ENCODE assay signal across 1 cellular context in the genomic region with DNA sequence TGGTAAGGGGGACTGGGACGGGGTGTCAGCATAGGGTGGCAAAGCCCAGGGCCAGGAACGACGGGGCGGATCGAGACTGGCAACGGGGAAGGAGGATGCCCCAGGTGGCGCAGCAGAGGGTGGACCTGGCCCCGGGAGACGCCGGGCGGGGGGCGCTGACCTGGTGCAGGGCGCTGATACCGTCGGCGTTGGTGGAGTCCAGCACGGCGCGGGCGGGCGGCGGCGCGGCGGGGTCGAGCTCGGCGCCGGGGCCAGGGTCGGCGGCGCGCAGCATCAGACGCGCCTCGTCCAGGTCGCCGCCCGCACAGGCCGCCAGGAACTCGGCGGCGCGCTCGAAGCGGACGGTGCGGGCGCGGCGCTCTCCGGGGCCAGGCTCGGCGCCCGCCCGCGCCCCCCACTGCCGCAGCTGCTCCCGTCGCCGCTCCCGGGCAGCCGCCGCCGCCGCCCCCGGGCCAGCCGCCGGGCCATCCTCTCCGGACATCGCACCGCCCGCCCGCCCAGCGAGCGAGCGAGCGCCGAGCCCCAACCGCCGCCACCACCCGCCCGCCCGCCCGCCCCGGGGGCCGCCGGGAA.
TF ChIP-seq lines count a peak whose summit lies in the region.

No MANE protein-coding gene starts in this region.

TF ChIP-seq in GM23338, 12 proteins besides CTCF, POLR2A, EP300 and RAD21 (continued from another document):
- TF ChIP-seq, protein P1, sequence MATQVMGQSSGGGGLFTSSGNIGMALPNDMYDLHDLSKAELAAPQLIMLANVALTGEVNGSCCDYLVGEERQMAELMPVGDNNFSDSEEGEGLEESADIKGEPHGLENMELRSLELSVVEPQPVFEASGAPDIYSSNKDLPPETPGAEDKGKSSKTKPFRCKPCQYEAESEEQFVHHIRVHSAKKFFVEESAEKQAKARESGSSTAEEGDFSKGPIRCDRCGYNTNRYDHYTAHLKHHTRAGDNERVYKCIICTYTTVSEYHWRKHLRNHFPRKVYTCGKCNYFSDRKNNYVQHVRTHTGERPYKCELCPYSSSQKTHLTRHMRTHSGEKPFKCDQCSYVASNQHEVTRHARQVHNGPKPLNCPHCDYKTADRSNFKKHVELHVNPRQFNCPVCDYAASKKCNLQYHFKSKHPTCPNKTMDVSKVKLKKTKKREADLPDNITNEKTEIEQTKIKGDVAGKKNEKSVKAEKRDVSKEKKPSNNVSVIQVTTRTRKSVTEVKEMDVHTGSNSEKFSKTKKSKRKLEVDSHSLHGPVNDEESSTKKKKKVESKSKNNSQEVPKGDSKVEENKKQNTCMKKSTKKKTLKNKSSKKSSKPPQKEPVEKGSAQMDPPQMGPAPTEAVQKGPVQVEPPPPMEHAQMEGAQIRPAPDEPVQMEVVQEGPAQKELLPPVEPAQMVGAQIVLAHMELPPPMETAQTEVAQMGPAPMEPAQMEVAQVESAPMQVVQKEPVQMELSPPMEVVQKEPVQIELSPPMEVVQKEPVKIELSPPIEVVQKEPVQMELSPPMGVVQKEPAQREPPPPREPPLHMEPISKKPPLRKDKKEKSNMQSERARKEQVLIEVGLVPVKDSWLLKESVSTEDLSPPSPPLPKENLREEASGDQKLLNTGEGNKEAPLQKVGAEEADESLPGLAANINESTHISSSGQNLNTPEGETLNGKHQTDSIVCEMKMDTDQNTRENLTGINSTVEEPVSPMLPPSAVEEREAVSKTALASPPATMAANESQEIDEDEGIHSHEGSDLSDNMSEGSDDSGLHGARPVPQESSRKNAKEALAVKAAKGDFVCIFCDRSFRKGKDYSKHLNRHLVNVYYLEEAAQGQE (IDR thresholded peaks at IDR 0.05; ENCODE audit: unreplicated experiment) = no peak
- TF ChIP-seq ZNF114 (CRISPR knock-in tag; IDR thresholded peaks at IDR 0.05) = no peak
- TF ChIP-seq POLR2AphosphoS5 (IDR thresholded peaks at IDR 0.05; ENCODE audit: low read depth) = no peak
- TF ChIP-seq, protein P2, sequence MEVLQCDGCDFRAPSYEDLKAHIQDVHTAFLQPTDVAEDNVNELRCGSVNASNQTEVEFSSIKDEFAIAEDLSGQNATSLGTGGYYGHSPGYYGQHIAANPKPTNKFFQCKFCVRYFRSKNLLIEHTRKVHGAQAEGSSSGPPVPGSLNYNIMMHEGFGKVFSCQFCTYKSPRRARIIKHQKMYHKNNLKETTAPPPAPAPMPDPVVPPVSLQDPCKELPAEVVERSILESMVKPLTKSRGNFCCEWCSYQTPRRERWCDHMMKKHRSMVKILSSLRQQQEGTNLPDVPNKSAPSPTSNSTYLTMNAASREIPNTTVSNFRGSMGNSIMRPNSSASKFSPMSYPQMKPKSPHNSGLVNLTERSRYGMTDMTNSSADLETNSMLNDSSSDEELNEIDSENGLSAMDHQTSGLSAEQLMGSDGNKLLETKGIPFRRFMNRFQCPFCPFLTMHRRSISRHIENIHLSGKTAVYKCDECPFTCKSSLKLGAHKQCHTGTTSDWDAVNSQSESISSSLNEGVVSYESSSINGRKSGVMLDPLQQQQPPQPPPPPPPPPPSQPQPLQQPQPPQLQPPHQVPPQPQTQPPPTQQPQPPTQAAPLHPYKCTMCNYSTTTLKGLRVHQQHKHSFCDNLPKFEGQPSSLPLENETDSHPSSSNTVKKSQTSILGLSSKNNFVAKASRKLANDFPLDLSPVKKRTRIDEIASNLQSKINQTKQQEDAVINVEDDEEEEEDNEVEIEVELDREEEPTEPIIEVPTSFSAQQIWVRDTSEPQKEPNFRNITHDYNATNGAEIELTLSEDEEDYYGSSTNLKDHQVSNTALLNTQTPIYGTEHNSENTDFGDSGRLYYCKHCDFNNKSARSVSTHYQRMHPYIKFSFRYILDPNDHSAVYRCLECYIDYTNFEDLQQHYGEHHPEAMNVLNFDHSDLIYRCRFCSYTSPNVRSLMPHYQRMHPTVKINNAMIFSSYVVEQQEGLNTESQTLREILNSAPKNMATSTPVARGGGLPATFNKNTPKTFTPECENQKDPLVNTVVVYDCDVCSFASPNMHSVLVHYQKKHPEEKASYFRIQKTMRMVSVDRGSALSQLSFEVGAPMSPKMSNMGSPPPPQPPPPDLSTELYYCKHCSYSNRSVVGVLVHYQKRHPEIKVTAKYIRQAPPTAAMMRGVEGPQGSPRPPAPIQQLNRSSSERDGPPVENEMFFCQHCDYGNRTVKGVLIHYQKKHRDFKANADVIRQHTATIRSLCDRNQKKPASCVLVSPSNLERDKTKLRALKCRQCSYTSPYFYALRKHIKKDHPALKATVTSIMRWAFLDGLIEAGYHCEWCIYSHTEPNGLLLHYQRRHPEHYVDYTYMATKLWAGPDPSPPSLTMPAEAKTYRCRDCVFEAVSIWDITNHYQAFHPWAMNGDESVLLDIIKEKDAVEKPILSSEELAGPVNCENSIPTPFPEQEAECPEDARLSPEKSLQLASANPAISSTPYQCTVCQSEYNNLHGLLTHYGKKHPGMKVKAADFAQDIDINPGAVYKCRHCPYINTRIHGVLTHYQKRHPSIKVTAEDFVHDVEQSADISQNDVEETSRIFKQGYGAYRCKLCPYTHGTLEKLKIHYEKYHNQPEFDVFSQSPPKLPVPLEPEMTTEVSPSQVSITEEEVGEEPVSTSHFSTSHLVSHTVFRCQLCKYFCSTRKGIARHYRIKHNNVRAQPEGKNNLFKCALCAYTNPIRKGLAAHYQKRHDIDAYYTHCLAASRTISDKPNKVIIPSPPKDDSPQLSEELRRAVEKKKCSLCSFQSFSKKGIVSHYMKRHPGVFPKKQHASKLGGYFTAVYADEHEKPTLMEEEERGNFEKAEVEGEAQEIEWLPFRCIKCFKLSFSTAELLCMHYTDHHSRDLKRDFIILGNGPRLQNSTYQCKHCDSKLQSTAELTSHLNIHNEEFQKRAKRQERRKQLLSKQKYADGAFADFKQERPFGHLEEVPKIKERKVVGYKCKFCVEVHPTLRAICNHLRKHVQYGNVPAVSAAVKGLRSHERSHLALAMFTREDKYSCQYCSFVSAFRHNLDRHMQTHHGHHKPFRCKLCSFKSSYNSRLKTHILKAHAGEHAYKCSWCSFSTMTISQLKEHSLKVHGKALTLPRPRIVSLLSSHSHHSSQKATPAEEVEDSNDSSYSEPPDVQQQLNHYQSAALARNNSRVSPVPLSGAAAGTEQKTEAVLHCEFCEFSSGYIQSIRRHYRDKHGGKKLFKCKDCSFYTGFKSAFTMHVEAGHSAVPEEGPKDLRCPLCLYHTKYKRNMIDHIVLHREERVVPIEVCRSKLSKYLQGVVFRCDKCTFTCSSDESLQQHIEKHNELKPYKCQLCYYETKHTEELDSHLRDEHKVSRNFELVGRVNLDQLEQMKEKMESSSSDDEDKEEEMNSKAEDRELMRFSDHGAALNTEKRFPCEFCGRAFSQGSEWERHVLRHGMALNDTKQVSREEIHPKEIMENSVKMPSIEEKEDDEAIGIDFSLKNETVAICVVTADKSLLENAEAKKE (CRISPR knock-in tag; IDR thresholded peaks at IDR 0.05) = no peak
- TF ChIP-seq EZH2phosphoT487 (IDR thresholded peaks at IDR 0.05; ENCODE audit: unreplicated experiment) = no peak
- TF ChIP-seq NANOG (IDR thresholded peaks at IDR 0.05; ENCODE audit: borderline replicate concordance) = no peak
- no peak for TF ChIP-seq STAT1 (IDR thresholded peaks at IDR 0.05; ENCODE audit: unreplicated experiment)
- no peak for TF ChIP-seq EZH2 (IDR thresholded peaks at IDR 0.05; ENCODE audit: low read depth, unreplicated experiment)
TF ChIP-seq in GM23338: peak in this region for 0.
